Comparison of ENCODE assay signal across 35 cellular contexts in the genomic region with DNA sequence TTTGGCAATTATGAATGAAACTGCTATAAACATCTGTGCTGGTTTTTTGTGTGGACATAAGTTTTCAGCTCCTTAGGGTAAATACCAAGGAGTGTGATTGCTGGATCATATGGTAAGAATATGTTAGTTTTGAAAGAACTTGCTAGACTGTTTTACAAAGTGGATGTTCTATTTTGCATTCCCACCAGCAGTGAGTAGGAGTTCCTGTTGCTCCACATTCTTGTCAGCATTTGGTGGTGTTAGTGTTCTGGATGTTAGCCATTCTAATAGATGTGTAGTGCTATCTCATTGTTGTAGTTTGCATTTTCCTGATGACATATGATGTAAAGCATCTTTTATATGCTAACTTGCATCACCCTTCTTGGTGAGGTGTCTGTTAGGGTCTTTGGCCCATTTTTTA.
"Had no signal": no experiment of that assay in that cellular context is flagged by ENCODE, and none has a peak within 500 bp of the region (broad histone marks: within the 10 kb centered on the region; RNA-seq: fewer than 3 reads in every experiment).

No MANE protein-coding gene starts in this region.

- H3K9me3 ChIP-seq: MG63 had no signal

- H3K9ac ChIP-seq: KMS-11 had no signal

- H3K36me3 ChIP-seq: MG63 had no signal

- DNase-seq: Karpas-422, Kasumi-1, MG63, MM.1S, MV-4-11, NCI-H1048, NCI-H1092, NCI-H1092 treated with DMSO at 0.1 percent for 48 hours, NCI-H1105, NCI-H1105 treated with DMSO at 0.1 percent for 48 hours, NCI-H1417, NCI-H1417 treated with DMSO at 0.1 percent for 48 hours, NCI-H1436, NCI-H1436 treated with DMSO at 0.1 percent for 48 hours, NCI-H146, NCI-H1694, NCI-H1694 treated with DMSO at 0.1 percent for 48 hours, NCI-H187, NCI-H187 treated with DMSO at 0.1 percent for 48 hours, NCI-H1930, NCI-H2029, NCI-H2029 treated with DMSO at 0.1 percent for 48 hours, NCI-H2081, NCI-H2081 treated with DMSO at 0.1 percent for 48 hours, NCI-H2107, NCI-H2171, NCI-H2171 treated with DMSO at 0.1 percent for 48 hours, NCI-H2227 treated with DMSO at 0.1 percent for 48 hours, NCI-H226, NCI-H345, NCI-H446, NCI-H446 treated with DMSO at 0.1 percent for 48 hours, NCI-H510A, NCI-H510A treated with DMSO at 0.1 percent for 48 hours had no signal

- H3K4me2 ChIP-seq: KMS-11 had no signal

- H3K4me3 ChIP-seq: MG63 had no signal

- H3K27ac ChIP-seq: KMS-11 had no signal
